Comparison of ENCODE assay signal across 6 cellular contexts in the genomic region with DNA sequence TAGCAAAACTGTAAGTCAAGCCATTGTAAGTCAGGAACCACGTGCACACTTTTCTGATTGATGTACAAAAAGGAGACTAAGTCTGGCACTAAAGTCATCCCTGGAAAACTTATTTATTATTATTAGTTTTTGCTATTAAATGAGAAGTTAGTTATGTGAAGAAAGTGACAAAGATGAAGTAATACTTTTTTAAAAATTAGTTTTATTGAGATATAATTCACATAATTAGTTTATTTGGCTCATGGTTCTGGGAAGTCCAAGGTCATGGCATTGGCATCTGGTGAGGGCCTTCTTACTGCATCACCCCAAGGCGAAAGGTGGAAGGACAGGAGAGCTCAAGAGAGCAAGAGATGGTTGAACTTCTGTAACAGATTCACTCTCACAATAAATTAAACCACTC.
"Had no signal": no experiment of that assay in that cellular context is flagged by ENCODE, and none has a peak within 500 bp of the region (broad histone marks: within the 10 kb centered on the region; RNA-seq: fewer than 3 reads in every experiment).

No MANE protein-coding gene starts in this region.

- H3K4me3 Mint-ChIP-seq: GM23338, H9, HFFc6, IgD-negative memory B cell had no signal

- H2AFZ ChIP-seq: GM23338 had no signal

- H3K4me1 Mint-ChIP-seq: GM23338, H9 had no signal

- H3K27me3 Mint-ChIP-seq: IgD-negative memory B cell had no signal

- H3K9me3 Mint-ChIP-seq: GM23338, H9, HFFc6, IgD-negative memory B cell had no signal

- DNase-seq: H9, HCEC 1CT, HFFc6, KBM-7 had no signal

- H3K4me3 ChIP-seq: GM23338 had no signal

- H3K4me2 ChIP-seq: GM23338 had no signal

- H3K27ac Mint-ChIP-seq: GM23338, H9, IgD-negative memory B cell had no signal
